12 cellular contexts compared by ENCODE assay signal in genomic region chr4:53119685-53120084, GRCh38.
DNase-seq lines count a peak whose midpoint lies in the region; ATAC-seq, FAIRE-seq and TF ChIP-seq lines count a peak whose summit lies in the region.
"Had no signal": no experiment of that assay in that cellular context is flagged by ENCODE, and none has a peak within 500 bp of the region (broad histone marks: within the 10 kb centered on the region; RNA-seq: fewer than 3 reads in every experiment).

No MANE protein-coding gene starts in this region.

- H3K9ac ChIP-seq in iPS-18a (ENCODE audit: low read length), result peak overlapping the region; percentile 13
- H3K9ac ChIP-seq in skeletal muscle satellite cell (ENCODE audit: low read depth, low read length), result no peak overlapping the region

- H3K4me3 ChIP-seq in bronchial epithelial cell (ENCODE audit: low read depth, low read length) (no peak overlapping the region), iPS-18a (ENCODE audit: low read length) (no peak overlapping the region), skeletal muscle satellite cell (ENCODE audit: low read length) (no peak overlapping the region)
- H3K4me3 ChIP-seq: vagina had no signal

- H3K4me1 ChIP-seq in iPS-18a (ENCODE audit: control insufficient read depth, low read depth, low read length) (peaks cover 7% of the 10 kb centered on the region), skeletal muscle satellite cell (ENCODE audit: control insufficient read depth, insufficient read depth, low read length) (peaks cover 6% of the 10 kb centered on the region)
- H3K4me1 ChIP-seq: vagina had no signal

- peak overlapping the region; percentile 34 for H3K4me2 ChIP-seq in skeletal muscle satellite cell (ENCODE audit: low read length)

- H3K36me3 Mint-ChIP-seq in activated CD4-positive, alpha-beta memory T cell treated with anti-CD3 and anti-CD28 coated beads for 36 hours, result peaks cover 7% of the 10 kb centered on the region

- H3K27ac ChIP-seq in iPS-18a (ENCODE audit: low read length), result no peak overlapping the region
- H3K27ac ChIP-seq: vagina had no signal

- no peak for TF ChIP-seq CTCF in bronchial epithelial cell (IDR thresholded peaks at IDR 0.05; ENCODE audit: insufficient read depth, low read length, severe bottlenecking)

- CTCF ChIA-PET in activated CD4-positive, alpha-beta memory T cell treated with anti-CD3 and anti-CD28 coated beads for 36 hours (lab: Charles Lee), result no interaction called here

- H3K4me1 Mint-ChIP-seq in activated CD4-positive, alpha-beta memory T cell treated with anti-CD3 and anti-CD28 coated beads for 36 hours (ENCODE audit: low read depth), result peaks cover 14% of the 10 kb centered on the region

- no peak for ATAC-seq in GM21825 (IDR thresholded peaks at IDR 0.05; ENCODE audit: unreplicated experiment)
- no peak for ATAC-seq in GM18858 (IDR thresholded peaks at IDR 0.05; ENCODE audit: unreplicated experiment)

- H3K27me3 Mint-ChIP-seq in activated CD4-positive, alpha-beta memory T cell treated with anti-CD3 and anti-CD28 coated beads for 36 hours, result no peaks in the 10 kb centered on the region

- H3K27ac Mint-ChIP-seq in activated CD4-positive, alpha-beta memory T cell treated with anti-CD3 and anti-CD28 coated beads for 36 hours, result no peak overlapping the region

- H3K36me3 ChIP-seq in bronchial epithelial cell (ENCODE audit: control insufficient read depth, insufficient read depth, low read length) (no peaks in the 10 kb centered on the region), iPS-18a (ENCODE audit: control insufficient read depth, low read depth, low read length) (no peaks in the 10 kb centered on the region), skeletal muscle satellite cell (ENCODE audit: insufficient read depth, low read length) (no peaks in the 10 kb centered on the region)
- H3K36me3 ChIP-seq: vagina had no signal

- peaks cover 4% of the 10 kb centered on the region for H3K9me3 Mint-ChIP-seq in activated CD4-positive, alpha-beta memory T cell treated with anti-CD3 and anti-CD28 coated beads for 36 hours

- no peak overlapping the region for H3K4me3 Mint-ChIP-seq in activated CD4-positive, alpha-beta memory T cell treated with anti-CD3 and anti-CD28 coated beads for 36 hours

- FAIRE-seq in bronchial epithelial cell (lab: Jason Lieb, UNC), result no peak
- FAIRE-seq: colon had no signal

- H3K9me3 ChIP-seq in iPS-18a (ENCODE audit: control insufficient read depth, low read depth, low read length) (no peaks in the 10 kb centered on the region), skeletal muscle satellite cell (replicated peaks; ENCODE audit: low read length) (no peaks in the 10 kb centered on the region)
- H3K9me3 ChIP-seq: vagina had no signal

- peak; percentile 19 for DNase-seq in HPDE6-E6E7 (ENCODE audit: extremely low spot score)
- DNase-seq in bronchial epithelial cell (ENCODE audit: low read depth), result peak; percentile 61
- DNase-seq in activated CD4-positive, alpha-beta memory T cell treated with anti-CD3 and anti-CD28 coated beads for 36 hours, result no peak
- DNase-seq in posterior cingulate gyrus, result no peak
- DNase-seq: NCI-H1092; stimulated activated CD4-positive, alpha-beta T cell treated with anti-CD3 and anti-CD28 coated beads, Interleukin-4, amount 100 ng/mL, for 1 hour had no signal

- H3K27me3 ChIP-seq in bronchial epithelial cell (ENCODE audit: control insufficient read depth, insufficient read depth, low read length), result no peaks in the 10 kb centered on the region
- no peaks in the 10 kb centered on the region for H3K27me3 ChIP-seq in iPS-18a (ENCODE audit: control insufficient read depth, insufficient read depth, low read length)
- no peaks in the 10 kb centered on the region for H3K27me3 ChIP-seq in skeletal muscle satellite cell (ENCODE audit: control insufficient read depth, insufficient read depth, low read length)
- H3K27me3 ChIP-seq: vagina had no signal

- intact Hi-C loops in activated CD4-positive, alpha-beta memory T cell treated with anti-CD3 and anti-CD28 coated beads for 36 hours (cut with micrococcal nuclease), result no loop called here
- intact Hi-C loops in posterior cingulate gyrus (cut with DNase I), result no loop called here

- POLR2A ChIA-PET in activated CD4-positive, alpha-beta memory T cell treated with anti-CD3 and anti-CD28 coated beads for 36 hours (lab: Charles Lee), result no interaction called here

Comparison
In these comparisons a context has a peak if more than half of its experiments do, and no peak if none do; other contexts are left out.
1. DNase-seq: peak in HPDE6-E6E7 (single experiment) and bronchial epithelial cell (single experiment); none in activated CD4-positive, alpha-beta memory T cell treated with anti-CD3 and anti-CD28 coated beads for 36 hours (single experiment) and posterior cingulate gyrus (0 of 10).